In genomic region chr16:30997887-30998711, GRCh38 we compare ENCODE assay signal across 8 cellular contexts. TPM values are rescaled to one million over a fixed set of nuclear protein-coding genes. Genes with fewer than 3 reads are reported as not detected.
DNase-seq lines count a peak whose midpoint lies in the region; ATAC-seq and TF ChIP-seq lines count a peak whose summit lies in the region.

No MANE protein-coding gene starts in this region.

- peak overlapping the region; percentile 60 for H3K27ac ChIP-seq in HUES48 (ENCODE audit: low read depth, low read length)
- no peak overlapping the region for H3K27ac ChIP-seq in lower lobe of right lung

- no peak for TF ChIP-seq CTCF in cardiac fibroblast (IDR thresholded peaks at IDR 0.05; ENCODE audit: low read depth, low read length)
- TF ChIP-seq CTCF in lower lobe of right lung (IDR thresholded peaks at IDR 0.05) = no peak

- ATAC-seq in lower lobe of right lung (peak; percentile 5 to 45), GM18502 (IDR thresholded peaks at IDR 0.05; ENCODE audit: poor library complexity, unreplicated experiment) (no peak)

- H3K4me3 ChIP-seq in HUES48 (ENCODE audit: low read depth, low read length) (peak overlapping the region; percentile 62), cardiac fibroblast (replicated peaks in 1 of 2; ENCODE audit: low read depth in 2 of 2, low read length in 2 of 2) (peak overlapping the region in 1 of 2 donors; percentile 18), lower lobe of right lung (peak overlapping the region; percentile 45)

- DNase-seq in A172 (ENCODE audit: low spot score) (peak; percentile 94), cardiac fibroblast (ENCODE audit: low read depth in 2 of 2) (peak; percentile 57 to 84), lower lobe of right lung (no peak), NCI-H82 treated with DMSO at 0.1 percent for 48 hours (lab: John Stamatoyannopoulos, UW; ENCODE audit: unreplicated experiment) (no peak), NCI-H510A treated with DMSO at 0.1 percent for 48 hours (lab: John Stamatoyannopoulos, UW) (no peak), GM19238 (ENCODE audit: insufficient read length, low spot score) (no peak)

- H3K9me3 ChIP-seq in HUES48 (ENCODE audit: control insufficient read depth, insufficient read depth, low read length) = no peaks in the 10 kb centered on the region
- no peaks in the 10 kb centered on the region for H3K9me3 ChIP-seq in lower lobe of right lung

- no peaks in the 10 kb centered on the region; the same call in 1 of the 2 replicates for H3K27me3 ChIP-seq in HUES48 (ENCODE audit: control insufficient read depth, insufficient read depth, low read length)
- no peaks in the 10 kb centered on the region for H3K27me3 ChIP-seq in lower lobe of right lung (ENCODE audit: low read depth)

- H3K36me3 ChIP-seq in HUES48 (ENCODE audit: control insufficient read depth, insufficient read depth, low read length) (no peaks in the 10 kb centered on the region), lower lobe of right lung (no peaks in the 10 kb centered on the region)

- H3K4me1 ChIP-seq in HUES48 (ENCODE audit: control insufficient read depth, insufficient read depth, low read length) = peaks cover 18% of the 10 kb centered on the region
- peaks cover 12% of the 10 kb centered on the region for H3K4me1 ChIP-seq in lower lobe of right lung

- H3K9ac ChIP-seq in HUES48 (ENCODE audit: low read depth, low read length) = peak overlapping the region; percentile 1; the same call in 1 of the 2 replicates

- intact Hi-C loops in lower lobe of right lung (cut with DNase I) = no loop called here

RNA-seq across cellular contexts. Expression of gene STX1B, which starts 12.3 kb away (rescaled TPM):
- 0.26 and 3.5 TPM in 2 replicates for total RNA-seq in A172 (2014; rRNA removed; shearing (Covaris generic))
- 0.32 TPM for total RNA-seq in lower lobe of right lung

RNA-seq across cellular contexts. Expression of gene HSD3B7, which starts 13.1 kb away (rescaled TPM):
- 30.4 and 33.8 TPM in 2 replicates for total RNA-seq in A172 (2014; rRNA removed; shearing (Covaris generic))
- 23.6 TPM for total RNA-seq in lower lobe of right lung

RNA-seq across cellular contexts. Expression of gene STX4, which starts 35.3 kb away (rescaled TPM):
- total RNA-seq in A172 (2014; rRNA removed; shearing (Covaris generic)) = 35.2 and 40.0 TPM in 2 replicates
- total RNA-seq in lower lobe of right lung = 86.1 TPM

RNA-seq across cellular contexts. Expression of gene SETD1A, which starts 40.5 kb away (rescaled TPM):
- 3.5 and 3.8 TPM in 2 replicates for total RNA-seq in A172 (2014; rRNA removed; shearing (Covaris generic))
- total RNA-seq in lower lobe of right lung = 15.0 TPM

RNA-seq across cellular contexts. Expression of gene ORAI3, which starts 49.2 kb away (rescaled TPM):
- total RNA-seq in A172 (2014; rRNA removed; shearing (Covaris generic)) = 46.4 and 50.8 TPM in 2 replicates
- total RNA-seq in lower lobe of right lung = 30.2 TPM

Comparison
In these comparisons a context has a peak if more than half of its experiments do, and no peak if none do; other contexts are left out.
1. DNase-seq: peak in A172 (single experiment) and cardiac fibroblast (2 of 2); none in lower lobe of right lung (single experiment), NCI-H82 treated with DMSO at 0.1 percent for 48 hours (single experiment), NCI-H510A treated with DMSO at 0.1 percent for 48 hours (single experiment) and GM19238 (single experiment).